ENCODE assay signal across 1 cellular context in the genomic region with DNA sequence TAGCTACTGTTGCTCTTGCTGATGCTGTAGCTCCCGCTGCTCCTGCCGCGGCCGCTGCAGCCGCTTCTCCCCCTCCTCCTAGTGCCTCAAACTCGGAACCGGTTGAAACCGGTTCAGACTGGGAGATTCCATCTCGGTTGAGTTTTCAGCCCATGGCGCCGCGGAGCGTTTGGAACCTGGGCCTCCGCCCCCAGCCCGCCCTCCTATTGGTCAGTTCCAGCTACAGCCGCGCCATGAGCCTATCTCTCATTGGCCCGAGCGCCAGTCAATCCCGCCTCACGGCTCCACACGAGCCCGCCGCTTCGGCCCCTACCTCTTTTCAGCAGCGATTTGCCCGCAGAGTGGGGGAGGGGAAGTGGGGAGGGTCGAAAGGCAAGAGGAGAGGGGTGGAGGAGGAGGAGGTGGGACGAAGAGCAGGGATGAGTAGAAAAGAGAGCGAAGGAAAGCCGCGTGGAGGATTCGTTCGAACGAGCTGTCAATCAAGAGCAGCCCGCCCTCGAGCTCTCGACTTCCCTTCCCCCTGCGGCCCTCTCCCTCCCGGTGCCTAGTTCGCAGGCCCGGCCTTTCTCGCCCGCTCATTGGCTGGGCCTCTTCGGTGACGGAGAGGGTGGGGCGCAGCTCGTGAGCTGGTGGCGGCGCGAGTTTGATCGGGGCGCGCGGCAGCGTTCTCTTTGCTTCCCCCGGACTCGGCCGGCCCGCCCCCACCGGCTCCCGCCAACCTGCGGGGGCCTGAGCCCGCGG.
TF ChIP-seq lines count a peak whose summit lies in the region.

A gene with protein sequence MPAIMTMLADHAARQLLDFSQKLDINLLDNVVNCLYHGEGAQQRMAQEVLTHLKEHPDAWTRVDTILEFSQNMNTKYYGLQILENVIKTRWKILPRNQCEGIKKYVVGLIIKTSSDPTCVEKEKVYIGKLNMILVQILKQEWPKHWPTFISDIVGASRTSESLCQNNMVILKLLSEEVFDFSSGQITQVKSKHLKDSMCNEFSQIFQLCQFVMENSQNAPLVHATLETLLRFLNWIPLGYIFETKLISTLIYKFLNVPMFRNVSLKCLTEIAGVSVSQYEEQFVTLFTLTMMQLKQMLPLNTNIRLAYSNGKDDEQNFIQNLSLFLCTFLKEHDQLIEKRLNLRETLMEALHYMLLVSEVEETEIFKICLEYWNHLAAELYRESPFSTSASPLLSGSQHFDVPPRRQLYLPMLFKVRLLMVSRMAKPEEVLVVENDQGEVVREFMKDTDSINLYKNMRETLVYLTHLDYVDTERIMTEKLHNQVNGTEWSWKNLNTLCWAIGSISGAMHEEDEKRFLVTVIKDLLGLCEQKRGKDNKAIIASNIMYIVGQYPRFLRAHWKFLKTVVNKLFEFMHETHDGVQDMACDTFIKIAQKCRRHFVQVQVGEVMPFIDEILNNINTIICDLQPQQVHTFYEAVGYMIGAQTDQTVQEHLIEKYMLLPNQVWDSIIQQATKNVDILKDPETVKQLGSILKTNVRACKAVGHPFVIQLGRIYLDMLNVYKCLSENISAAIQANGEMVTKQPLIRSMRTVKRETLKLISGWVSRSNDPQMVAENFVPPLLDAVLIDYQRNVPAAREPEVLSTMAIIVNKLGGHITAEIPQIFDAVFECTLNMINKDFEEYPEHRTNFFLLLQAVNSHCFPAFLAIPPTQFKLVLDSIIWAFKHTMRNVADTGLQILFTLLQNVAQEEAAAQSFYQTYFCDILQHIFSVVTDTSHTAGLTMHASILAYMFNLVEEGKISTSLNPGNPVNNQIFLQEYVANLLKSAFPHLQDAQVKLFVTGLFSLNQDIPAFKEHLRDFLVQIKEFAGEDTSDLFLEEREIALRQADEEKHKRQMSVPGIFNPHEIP (N-terminal part only) (minus strand): TSS at position 178 of the 741 bp plus-strand sequence. CDS start 4,459 bp downstream, outside the sequence.

TF ChIP-seq in HepG2, 621 proteins besides CTCF, POLR2A, EP300 and RAD21 (continued from another document and continues in another):
- TF ChIP-seq EED (CRISPR knock-in tag; IDR thresholded peaks at IDR 0.05) (no peak), RARA (CRISPR knock-in tag; IDR thresholded peaks at IDR 0.05) (0 out of 2 replicates have a peak, but pooled peaks have one; percentile 38), ZNF432 (CRISPR knock-in tag; IDR thresholded peaks at IDR 0.05; ENCODE audit: borderline replicate concordance) (no peak), ARID2 (CRISPR knock-in tag; IDR thresholded peaks at IDR 0.05; ENCODE audit: borderline replicate concordance) (peak; percentile 88), ZSCAN25 (CRISPR knock-in tag; IDR thresholded peaks at IDR 0.05) (peak; percentile 100), DMAP1 (CRISPR knock-in tag; IDR thresholded peaks at IDR 0.05) (peak; percentile 92), ZNF883 (CRISPR knock-in tag; IDR thresholded peaks at IDR 0.05; ENCODE audit: not compliant biosample characterization) (no peak), ATF7-NPFF (CRISPR knock-in tag; IDR thresholded peaks at IDR 0.05; ENCODE audit: low read depth) (no peak), ZNF670 (CRISPR knock-in tag; IDR thresholded peaks at IDR 0.05; ENCODE audit: borderline replicate concordance) (no peak), ZNF652 (CRISPR knock-in tag; IDR thresholded peaks at IDR 0.05; ENCODE audit: borderline replicate concordance, low read depth) (no peak), RFX1 (IDR thresholded peaks at IDR 0.05) (no peak), ISL2 (CRISPR knock-in tag; IDR thresholded peaks at IDR 0.05) (peak; percentile 68), ZNF598 (CRISPR knock-in tag; IDR thresholded peaks at IDR 0.05; ENCODE audit: borderline replicate concordance) (no peak), RFX5 (IDR thresholded peaks at IDR 0.05; ENCODE audit: low read depth, low read length) (peak; percentile 83), NONO (IDR thresholded peaks at IDR 0.05) (no peak), NONO (CRISPR knock-in tag; conservative IDR thresholded peaks at IDR 0.05) (peak; percentile 94), ZNF235 (CRISPR knock-in tag; IDR thresholded peaks at IDR 0.05; ENCODE audit: borderline replicate concordance) (peak; percentile 18; the same call in 1 of the 2 replicates), ZNF543 (CRISPR knock-in tag; IDR thresholded peaks at IDR 0.05) (no peak), CHCHD3 (CRISPR knock-in tag; IDR thresholded peaks at IDR 0.05) (peak; percentile 81), ZNF546 (CRISPR knock-in tag; conservative IDR thresholded peaks at IDR 0.05) (no peak), MYNN (CRISPR knock-in tag; IDR thresholded peaks at IDR 0.05; ENCODE audit: low read depth) (no peak), NFATC3 (CRISPR knock-in tag; IDR thresholded peaks at IDR 0.05) (0 out of 2 replicates have a peak, but pooled peaks have one; percentile 59), PHF21A (CRISPR knock-in tag; IDR thresholded peaks at IDR 0.05) (peak; percentile 89), ZIK1 (CRISPR knock-in tag; IDR thresholded peaks at IDR 0.05; ENCODE audit: borderline replicate concordance, low read depth) (peak; percentile 16; the same call in 1 of the 2 replicates), ZNF724P (CRISPR knock-in tag; IDR thresholded peaks at IDR 0.05; ENCODE audit: borderline replicate concordance) (no peak; the same call in 1 of the 2 replicates), SPEN (CRISPR knock-in tag; IDR thresholded peaks at IDR 0.05; ENCODE audit: low read depth) (peak; percentile 59; the same call in 1 of the 2 replicates)
- TF ChIP-seq, protein P1, sequence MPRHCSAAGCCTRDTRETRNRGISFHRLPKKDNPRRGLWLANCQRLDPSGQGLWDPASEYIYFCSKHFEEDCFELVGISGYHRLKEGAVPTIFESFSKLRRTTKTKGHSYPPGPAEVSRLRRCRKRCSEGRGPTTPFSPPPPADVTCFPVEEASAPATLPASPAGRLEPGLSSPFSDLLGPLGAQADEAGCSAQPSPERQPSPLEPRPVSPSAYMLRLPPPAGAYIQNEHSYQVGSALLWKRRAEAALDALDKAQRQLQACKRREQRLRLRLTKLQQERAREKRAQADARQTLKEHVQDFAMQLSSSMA (CRISPR knock-in tag; IDR thresholded peaks at IDR 0.05): peak; percentile 61; the same call in 1 of the 2 replicates
- TF ChIP-seq, protein P2, sequence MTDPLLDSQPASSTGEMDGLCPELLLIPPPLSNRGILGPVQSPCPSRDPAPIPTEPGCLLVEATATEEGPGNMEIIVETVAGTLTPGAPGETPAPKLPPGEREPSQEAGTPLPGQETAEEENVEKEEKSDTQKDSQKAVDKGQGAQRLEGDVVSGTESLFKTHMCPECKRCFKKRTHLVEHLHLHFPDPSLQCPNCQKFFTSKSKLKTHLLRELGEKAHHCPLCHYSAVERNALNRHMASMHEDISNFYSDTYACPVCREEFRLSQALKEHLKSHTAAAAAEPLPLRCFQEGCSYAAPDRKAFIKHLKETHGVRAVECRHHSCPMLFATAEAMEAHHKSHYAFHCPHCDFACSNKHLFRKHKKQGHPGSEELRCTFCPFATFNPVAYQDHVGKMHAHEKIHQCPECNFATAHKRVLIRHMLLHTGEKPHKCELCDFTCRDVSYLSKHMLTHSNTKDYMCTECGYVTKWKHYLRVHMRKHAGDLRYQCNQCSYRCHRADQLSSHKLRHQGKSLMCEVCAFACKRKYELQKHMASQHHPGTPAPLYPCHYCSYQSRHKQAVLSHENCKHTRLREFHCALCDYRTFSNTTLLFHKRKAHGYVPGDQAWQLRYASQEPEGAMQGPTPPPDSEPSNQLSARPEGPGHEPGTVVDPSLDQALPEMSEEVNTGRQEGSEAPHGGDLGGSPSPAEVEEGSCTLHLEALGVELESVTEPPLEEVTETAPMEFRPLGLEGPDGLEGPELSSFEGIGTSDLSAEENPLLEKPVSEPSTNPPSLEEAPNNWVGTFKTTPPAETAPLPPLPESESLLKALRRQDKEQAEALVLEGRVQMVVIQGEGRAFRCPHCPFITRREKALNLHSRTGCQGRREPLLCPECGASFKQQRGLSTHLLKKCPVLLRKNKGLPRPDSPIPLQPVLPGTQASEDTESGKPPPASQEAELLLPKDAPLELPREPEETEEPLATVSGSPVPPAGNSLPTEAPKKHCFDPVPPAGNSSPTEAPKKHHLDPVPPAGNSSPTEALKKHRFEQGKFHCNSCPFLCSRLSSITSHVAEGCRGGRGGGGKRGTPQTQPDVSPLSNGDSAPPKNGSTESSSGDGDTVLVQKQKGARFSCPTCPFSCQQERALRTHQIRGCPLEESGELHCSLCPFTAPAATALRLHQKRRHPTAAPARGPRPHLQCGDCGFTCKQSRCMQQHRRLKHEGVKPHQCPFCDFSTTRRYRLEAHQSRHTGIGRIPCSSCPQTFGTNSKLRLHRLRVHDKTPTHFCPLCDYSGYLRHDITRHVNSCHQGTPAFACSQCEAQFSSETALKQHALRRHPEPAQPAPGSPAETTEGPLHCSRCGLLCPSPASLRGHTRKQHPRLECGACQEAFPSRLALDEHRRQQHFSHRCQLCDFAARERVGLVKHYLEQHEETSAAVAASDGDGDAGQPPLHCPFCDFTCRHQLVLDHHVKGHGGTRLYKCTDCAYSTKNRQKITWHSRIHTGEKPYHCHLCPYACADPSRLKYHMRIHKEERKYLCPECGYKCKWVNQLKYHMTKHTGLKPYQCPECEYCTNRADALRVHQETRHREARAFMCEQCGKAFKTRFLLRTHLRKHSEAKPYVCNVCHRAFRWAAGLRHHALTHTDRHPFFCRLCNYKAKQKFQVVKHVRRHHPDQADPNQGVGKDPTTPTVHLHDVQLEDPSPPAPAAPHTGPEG (CRISPR knock-in tag; IDR thresholded peaks at IDR 0.05): peak; percentile 31; the same call in 1 of the 2 replicates
- TF ChIP-seq, protein P3, sequence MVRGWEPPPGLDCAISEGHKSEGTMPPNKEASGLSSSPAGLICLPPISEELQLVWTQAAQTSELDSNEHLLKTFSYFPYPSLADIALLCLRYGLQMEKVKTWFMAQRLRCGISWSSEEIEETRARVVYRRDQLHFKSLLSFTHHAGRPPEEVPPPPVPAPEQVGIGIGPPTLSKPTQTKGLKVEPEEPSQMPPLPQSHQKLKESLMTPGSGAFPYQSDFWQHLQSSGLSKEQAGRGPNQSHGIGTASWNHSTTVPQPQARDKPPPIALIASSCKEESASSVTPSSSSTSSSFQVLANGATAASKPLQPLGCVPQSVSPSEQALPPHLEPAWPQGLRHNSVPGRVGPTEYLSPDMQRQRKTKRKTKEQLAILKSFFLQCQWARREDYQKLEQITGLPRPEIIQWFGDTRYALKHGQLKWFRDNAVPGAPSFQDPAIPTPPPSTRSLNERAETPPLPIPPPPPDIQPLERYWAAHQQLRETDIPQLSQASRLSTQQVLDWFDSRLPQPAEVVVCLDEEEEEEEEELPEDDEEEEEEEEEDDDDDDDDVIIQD (CRISPR knock-in tag; IDR thresholded peaks at IDR 0.05; ENCODE audit: low read depth): peak; percentile 97
- TF ChIP-seq, protein P4, sequence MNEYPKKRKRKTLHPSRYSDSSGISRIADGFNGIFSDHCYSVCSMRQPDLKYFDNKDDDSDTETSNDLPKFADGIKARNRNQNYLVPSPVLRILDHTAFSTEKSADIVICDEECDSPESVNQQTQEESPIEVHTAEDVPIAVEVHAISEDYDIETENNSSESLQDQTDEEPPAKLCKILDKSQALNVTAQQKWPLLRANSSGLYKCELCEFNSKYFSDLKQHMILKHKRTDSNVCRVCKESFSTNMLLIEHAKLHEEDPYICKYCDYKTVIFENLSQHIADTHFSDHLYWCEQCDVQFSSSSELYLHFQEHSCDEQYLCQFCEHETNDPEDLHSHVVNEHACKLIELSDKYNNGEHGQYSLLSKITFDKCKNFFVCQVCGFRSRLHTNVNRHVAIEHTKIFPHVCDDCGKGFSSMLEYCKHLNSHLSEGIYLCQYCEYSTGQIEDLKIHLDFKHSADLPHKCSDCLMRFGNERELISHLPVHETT (CRISPR knock-in tag; conservative IDR thresholded peaks at IDR 0.05): peak; percentile 66
- TF ChIP-seq, protein P5, sequence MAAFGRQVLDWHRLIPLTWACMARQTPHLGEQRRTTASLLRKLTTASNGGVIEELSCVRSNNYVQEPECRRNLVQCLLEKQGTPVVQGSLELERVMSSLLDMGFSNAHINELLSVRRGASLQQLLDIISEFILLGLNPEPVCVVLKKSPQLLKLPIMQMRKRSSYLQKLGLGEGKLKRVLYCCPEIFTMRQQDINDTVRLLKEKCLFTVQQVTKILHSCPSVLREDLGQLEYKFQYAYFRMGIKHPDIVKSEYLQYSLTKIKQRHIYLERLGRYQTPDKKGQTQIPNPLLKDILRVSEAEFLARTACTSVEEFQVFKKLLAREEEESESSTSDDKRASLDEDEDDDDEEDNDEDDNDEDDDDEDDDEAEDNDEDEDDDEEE (CRISPR knock-in tag; IDR thresholded peaks at IDR 0.05): peak; percentile 16
- TF ChIP-seq, protein P6, sequence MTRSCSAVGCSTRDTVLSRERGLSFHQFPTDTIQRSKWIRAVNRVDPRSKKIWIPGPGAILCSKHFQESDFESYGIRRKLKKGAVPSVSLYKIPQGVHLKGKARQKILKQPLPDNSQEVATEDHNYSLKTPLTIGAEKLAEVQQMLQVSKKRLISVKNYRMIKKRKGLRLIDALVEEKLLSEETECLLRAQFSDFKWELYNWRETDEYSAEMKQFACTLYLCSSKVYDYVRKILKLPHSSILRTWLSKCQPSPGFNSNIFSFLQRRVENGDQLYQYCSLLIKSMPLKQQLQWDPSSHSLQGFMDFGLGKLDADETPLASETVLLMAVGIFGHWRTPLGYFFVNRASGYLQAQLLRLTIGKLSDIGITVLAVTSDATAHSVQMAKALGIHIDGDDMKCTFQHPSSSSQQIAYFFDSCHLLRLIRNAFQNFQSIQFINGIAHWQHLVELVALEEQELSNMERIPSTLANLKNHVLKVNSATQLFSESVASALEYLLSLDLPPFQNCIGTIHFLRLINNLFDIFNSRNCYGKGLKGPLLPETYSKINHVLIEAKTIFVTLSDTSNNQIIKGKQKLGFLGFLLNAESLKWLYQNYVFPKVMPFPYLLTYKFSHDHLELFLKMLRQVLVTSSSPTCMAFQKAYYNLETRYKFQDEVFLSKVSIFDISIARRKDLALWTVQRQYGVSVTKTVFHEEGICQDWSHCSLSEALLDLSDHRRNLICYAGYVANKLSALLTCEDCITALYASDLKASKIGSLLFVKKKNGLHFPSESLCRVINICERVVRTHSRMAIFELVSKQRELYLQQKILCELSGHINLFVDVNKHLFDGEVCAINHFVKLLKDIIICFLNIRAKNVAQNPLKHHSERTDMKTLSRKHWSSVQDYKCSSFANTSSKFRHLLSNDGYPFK (CRISPR knock-in tag; IDR thresholded peaks at IDR 0.05; ENCODE audit: borderline replicate concordance): peak; percentile 79; the same call in 1 of the 2 replicates
- TF ChIP-seq, protein P7, sequence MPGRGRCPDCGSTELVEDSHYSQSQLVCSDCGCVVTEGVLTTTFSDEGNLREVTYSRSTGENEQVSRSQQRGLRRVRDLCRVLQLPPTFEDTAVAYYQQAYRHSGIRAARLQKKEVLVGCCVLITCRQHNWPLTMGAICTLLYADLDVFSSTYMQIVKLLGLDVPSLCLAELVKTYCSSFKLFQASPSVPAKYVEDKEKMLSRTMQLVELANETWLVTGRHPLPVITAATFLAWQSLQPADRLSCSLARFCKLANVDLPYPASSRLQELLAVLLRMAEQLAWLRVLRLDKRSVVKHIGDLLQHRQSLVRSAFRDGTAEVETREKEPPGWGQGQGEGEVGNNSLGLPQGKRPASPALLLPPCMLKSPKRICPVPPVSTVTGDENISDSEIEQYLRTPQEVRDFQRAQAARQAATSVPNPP (CRISPR knock-in tag; IDR thresholded peaks at IDR 0.05): peak; percentile 63; the same call in 1 of the 2 replicates
- TF ChIP-seq, protein P8, sequence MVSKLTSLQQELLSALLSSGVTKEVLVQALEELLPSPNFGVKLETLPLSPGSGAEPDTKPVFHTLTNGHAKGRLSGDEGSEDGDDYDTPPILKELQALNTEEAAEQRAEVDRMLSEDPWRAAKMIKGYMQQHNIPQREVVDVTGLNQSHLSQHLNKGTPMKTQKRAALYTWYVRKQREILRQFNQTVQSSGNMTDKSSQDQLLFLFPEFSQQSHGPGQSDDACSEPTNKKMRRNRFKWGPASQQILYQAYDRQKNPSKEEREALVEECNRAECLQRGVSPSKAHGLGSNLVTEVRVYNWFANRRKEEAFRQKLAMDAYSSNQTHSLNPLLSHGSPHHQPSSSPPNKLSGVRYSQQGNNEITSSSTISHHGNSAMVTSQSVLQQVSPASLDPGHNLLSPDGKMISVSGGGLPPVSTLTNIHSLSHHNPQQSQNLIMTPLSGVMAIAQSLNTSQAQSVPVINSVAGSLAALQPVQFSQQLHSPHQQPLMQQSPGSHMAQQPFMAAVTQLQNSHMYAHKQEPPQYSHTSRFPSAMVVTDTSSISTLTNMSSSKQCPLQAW (CRISPR knock-in tag; IDR thresholded peaks at IDR 0.05): peak; percentile 72; the same call in 1 of the 2 replicates
